8 cellular contexts compared by ENCODE assay signal in genomic region chr3:179179979-179180758, GRCh38. TPM values are rescaled to one million over a fixed set of nuclear protein-coding genes. Genes with fewer than 3 reads are reported as not detected.
A peak's percentile ranks its signal among the peaks of the same experiment; 100 is the strongest.
DNase-seq lines count a peak whose midpoint lies in the region; TF ChIP-seq lines count a peak whose summit lies in the region.

No MANE protein-coding gene starts in this region.

- POLR2A ChIA-PET in Caco-2 (lab: Charles Lee): no interaction called here

- H3K27ac Mint-ChIP-seq in T-helper 2 cell treated with Interferon-gamma antibody and Interleukin-4, amounts not matched to agents 5 μg/mL and 100 μg/mL, for 36 hours: no peak overlapping the region
- H3K27ac Mint-ChIP-seq in Caco-2 (ENCODE audit: unreplicated experiment): no peak overlapping the region

- peaks cover 20% of the 10 kb centered on the region for H3K4me1 Mint-ChIP-seq in T-helper 2 cell treated with Interferon-gamma antibody and Interleukin-4, amounts not matched to agents 5 μg/mL and 100 μg/mL, for 36 hours (ENCODE audit: low read depth)
- H3K4me1 Mint-ChIP-seq in Caco-2 (ENCODE audit: low read depth, unreplicated experiment): no peaks in the 10 kb centered on the region

- H3K4me3 ChIP-seq in fibroblast of mammary gland (ENCODE audit: control insufficient read depth, low read depth, low read length) (no peak overlapping the region), stomach (no peak overlapping the region), Caco-2 (ENCODE audit: low read depth, low read length) (no peak overlapping the region)

- TF ChIP-seq CTCF in fibroblast of mammary gland (conservative IDR thresholded peaks at IDR 0.05; ENCODE audit: control insufficient read depth, insufficient read depth, low read depth, low read length) (no peak), stomach (IDR thresholded peaks at IDR 0.05) (no peak), Caco-2 (IDR thresholded peaks at IDR 0.05; ENCODE audit: insufficient read depth in 1 of 2, low read depth in 1 of 2, low read length in 1 of 2, severe bottlenecking in 1 of 2, unreplicated experiment in 1 of 2) (no peak)

- CTCF ChIA-PET in Caco-2 (lab: Charles Lee): no interaction called here

- TF ChIP-seq POLR2A in stomach (IDR thresholded peaks at IDR 0.05): no peak

- H3K27me3 ChIP-seq in stomach (no peaks in the 10 kb centered on the region), Caco-2 (replicated peaks; ENCODE audit: control insufficient read depth, insufficient read depth, low read length) (no peaks in the 10 kb centered on the region)

- DNase-seq in NCI-H2171 treated with DMSO at 0.1 percent for 48 hours (lab: John Stamatoyannopoulos, UW) (peak; percentile 38), NCI-H2171 (lab: John Stamatoyannopoulos, UW) (no peak), NCI-H2227 treated with DMSO at 0.1 percent for 48 hours (lab: John Stamatoyannopoulos, UW) (peak; percentile 19), fibroblast of mammary gland (ENCODE audit: low read depth) (peak; percentile 81), stomach (no peak), Caco-2 (no peak), posterior vena cava (ENCODE audit: low spot score) (no peak)
- DNase-seq in T-helper 2 cell treated with Interferon-gamma antibody and Interleukin-4, amounts not matched to agents 5 μg/mL and 100 μg/mL, for 36 hours (ENCODE audit: low spot score): no peak

- intact Hi-C loops in stomach (cut with DNase I; ENCODE audit: low total_unique reads): no loop called here
- intact Hi-C loops in Caco-2 (cut with micrococcal nuclease; ENCODE audit: unreplicated experiment): no loop called here
- intact Hi-C loops in posterior vena cava (cut with DNase I): no loop called here

- no peaks in the 10 kb centered on the region for H3K9me3 ChIP-seq in stomach
- no peaks in the 10 kb centered on the region for H3K9me3 ChIP-seq in Caco-2

- no TSS peak for BruUV-seq in Caco-2 (replicated peaks; lab: Mats Ljungman, UMichigan)

- no peak for TF ChIP-seq EP300 in stomach (IDR thresholded peaks at IDR 0.05)

- H3K9me3 Mint-ChIP-seq in T-helper 2 cell treated with Interferon-gamma antibody and Interleukin-4, amounts not matched to agents 5 μg/mL and 100 μg/mL, for 36 hours: no peaks in the 10 kb centered on the region
- no peaks in the 10 kb centered on the region for H3K9me3 Mint-ChIP-seq in Caco-2 (ENCODE audit: unreplicated experiment)

- H3K27ac ChIP-seq in stomach: peak overlapping the region in 4 of 5 donors; percentile 7 to 74 (median 70)

- H3K4me3 Mint-ChIP-seq in T-helper 2 cell treated with Interferon-gamma antibody and Interleukin-4, amounts not matched to agents 5 μg/mL and 100 μg/mL, for 36 hours: no peak overlapping the region
- no peak overlapping the region for H3K4me3 Mint-ChIP-seq in Caco-2 (ENCODE audit: unreplicated experiment)

- no peaks in the 10 kb centered on the region for H3K36me3 ChIP-seq in stomach
- H3K36me3 ChIP-seq in Caco-2 (ENCODE audit: control insufficient read depth, insufficient read depth, low read length): no peaks in the 10 kb centered on the region

- H3K36me3 Mint-ChIP-seq in T-helper 2 cell treated with Interferon-gamma antibody and Interleukin-4, amounts not matched to agents 5 μg/mL and 100 μg/mL, for 36 hours (ENCODE audit: low read depth): no peaks in the 10 kb centered on the region
- H3K36me3 Mint-ChIP-seq in Caco-2 (ENCODE audit: insufficient read depth, unreplicated experiment): no peaks in the 10 kb centered on the region

- 38 to 72% (median 49%) methylated on average over 1 of the region's 1 CpG for WGBS in stomach, 5 donors

- H3K27me3 Mint-ChIP-seq in T-helper 2 cell treated with Interferon-gamma antibody and Interleukin-4, amounts not matched to agents 5 μg/mL and 100 μg/mL, for 36 hours (ENCODE audit: low read depth): no peaks in the 10 kb centered on the region
- no peaks in the 10 kb centered on the region for H3K27me3 Mint-ChIP-seq in Caco-2 (ENCODE audit: insufficient read depth, unreplicated experiment)

- H3K4me1 ChIP-seq in stomach: peaks cover 11 to 69% (median 39%) of the 10 kb centered on the region in 4 donors
- H3K4me1 ChIP-seq in Caco-2: no peaks in the 10 kb centered on the region

RNA-seq across cellular contexts. Expression of gene PIK3CA, which starts 32.0 kb away (rescaled TPM):
- total RNA-seq in stomach (100 to 1,000 TPM in 1 of 5 donors, 10 to 100 TPM in 3, 1 to 10 TPM in 1; 2.6 to 144 (median 22.3) TPM), Caco-2 (2022) (8.4 and 10.6 TPM in 2 replicates), posterior vena cava (10 to 100 TPM; 34.9 to 46.9 TPM)
- polyA plus RNA-seq in stomach: 1 to 10 TPM; 3.4 to 5.6 (median 4.1) TPM

Comparison
In these comparisons a context has a peak if more than half of its experiments do, and no peak if none do; other contexts are left out.
1. DNase-seq: peak in NCI-H2171 treated with DMSO at 0.1 percent for 48 hours (single experiment), NCI-H2227 treated with DMSO at 0.1 percent for 48 hours (single experiment) and fibroblast of mammary gland (single experiment); none in NCI-H2171 (single experiment), stomach (single experiment), T-helper 2 cell treated with Interferon-gamma antibody and Interleukin-4, amounts not matched to agents 5 μg/mL and 100 μg/mL, for 36 hours (single experiment), Caco-2 (0 of 2) and posterior vena cava (single experiment).